Comparison of ENCODE assay signal across 1 cellular context in the genomic region with DNA sequence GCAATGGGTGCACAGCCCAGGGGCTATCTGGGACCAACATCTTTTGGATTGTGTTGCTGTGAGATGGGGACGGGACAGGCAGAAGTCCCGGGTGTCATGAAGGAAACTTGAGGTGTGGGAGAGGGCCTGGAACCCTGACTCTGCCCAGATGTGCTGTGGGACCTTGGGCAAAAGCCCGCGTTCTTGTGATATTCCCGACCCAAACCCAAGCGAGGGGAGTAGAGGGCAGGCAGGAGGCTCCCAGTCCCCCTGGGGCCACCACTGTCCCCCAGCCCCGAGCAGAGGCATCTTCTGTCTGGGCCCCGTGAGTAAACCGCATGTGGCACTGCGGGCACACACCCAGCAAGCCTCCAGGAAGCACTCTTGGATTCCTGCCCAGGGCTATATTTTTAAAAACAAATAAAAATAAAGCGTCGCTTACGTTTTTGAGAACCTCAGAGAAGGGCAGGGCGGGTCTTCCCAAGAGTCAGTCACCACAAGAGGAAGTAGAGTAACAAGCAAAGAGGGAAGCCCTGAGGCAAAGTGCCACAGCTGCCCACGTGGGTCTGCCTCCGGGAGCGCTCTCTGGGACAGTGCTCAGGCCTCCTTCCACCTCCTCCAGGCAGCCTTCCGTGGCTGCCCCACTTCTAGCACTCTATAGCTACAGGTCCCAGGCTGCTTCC.
TF ChIP-seq lines count a peak whose summit lies in the region.

No MANE protein-coding gene starts in this region.

TF ChIP-seq in K562, 482 proteins besides CTCF, POLR2A, EP300 and RAD21:
- TF ChIP-seq MAFG (tag; conservative IDR thresholded peaks at IDR 0.05) (no peak), ZNF3 (CRISPR knock-in tag; IDR thresholded peaks at IDR 0.05) (no peak), SMAD4 (CRISPR knock-in tag; conservative IDR thresholded peaks at IDR 0.05) (no peak), ARHGAP35 (IDR thresholded peaks at IDR 0.05; ENCODE audit: partially characterized antibody) (no peak), SMC3 (conservative IDR thresholded peaks at IDR 0.05; ENCODE audit: insufficient read depth, low read depth, low read length) (no peak), HDAC1 (IDR thresholded peaks at IDR 0.05) (no peak), MEIS2 (IDR thresholded peaks at IDR 0.05; ENCODE audit: partially characterized antibody) (no peak), NR2C2 (CRISPR knock-in tag; IDR thresholded peaks at IDR 0.05) (no peak), NR2C2 (tag; IDR thresholded peaks at IDR 0.05) (no peak), KDM5B (IDR thresholded peaks at IDR 0.05; ENCODE audit: insufficient replicate concordance, low read depth, low read length) (peak; percentile 14), ZNF668 (CRISPR knock-in tag; IDR thresholded peaks at IDR 0.05) (no peak), HDAC2 (IDR thresholded peaks at IDR 0.05) (no peak), RFX5 (IDR thresholded peaks at IDR 0.05; ENCODE audit: low read depth, low read length) (no peak), BRF1 (IDR thresholded peaks at IDR 0.05; ENCODE audit: borderline replicate concordance, extremely low read depth, insufficient read length) (no peak), LCOR (CRISPR knock-in tag; IDR thresholded peaks at IDR 0.05) (no peak), E2F5 (CRISPR knock-in tag; IDR thresholded peaks at IDR 0.05) (no peak), BCOR (IDR thresholded peaks at IDR 0.05) (peak; percentile 29; the same call in 1 of the 2 replicates), FOXJ3 (CRISPR knock-in tag; IDR thresholded peaks at IDR 0.05) (no peak), RBM15 (IDR thresholded peaks at IDR 0.05; ENCODE audit: insufficient read depth, low read length) (no peak), KAT7 (CRISPR knock-in tag; IDR thresholded peaks at IDR 0.05; ENCODE audit: borderline replicate concordance) (no peak), PHB2 (IDR thresholded peaks at IDR 0.05; ENCODE audit: low read depth) (no peak), ZNF133 (CRISPR knock-in tag; IDR thresholded peaks at IDR 0.05) (no peak), MYNN (IDR thresholded peaks at IDR 0.05) (no peak), MYNN (CRISPR knock-in tag; IDR thresholded peaks at IDR 0.05) (no peak), ZNF253 (CRISPR knock-in tag; conservative IDR thresholded peaks at IDR 0.05) (no peak), BHLHE40 (IDR thresholded peaks at IDR 0.05; ENCODE audit: low read length) (no peak), KLF16 (IDR thresholded peaks at IDR 0.05) (no peak), NR4A1 (CRISPR knock-in tag; IDR thresholded peaks at IDR 0.05) (no peak), NR4A1 (tag; IDR thresholded peaks at IDR 0.05) (no peak), DEAF1 (CRISPR knock-in tag; IDR thresholded peaks at IDR 0.05) (no peak), ZNF436 (CRISPR knock-in tag; IDR thresholded peaks at IDR 0.05) (peak; percentile 74; the same call in 1 of the 2 replicates), ZFP36 (IDR thresholded peaks at IDR 0.05; ENCODE audit: low read depth, low read length, partially characterized antibody) (peak; percentile 98), RBFOX2 (IDR thresholded peaks at IDR 0.05; ENCODE audit: low read depth, low read length) (no peak), ELF2 (CRISPR knock-in tag; IDR thresholded peaks at IDR 0.05) (no peak)
- TF ChIP-seq, protein P1, sequence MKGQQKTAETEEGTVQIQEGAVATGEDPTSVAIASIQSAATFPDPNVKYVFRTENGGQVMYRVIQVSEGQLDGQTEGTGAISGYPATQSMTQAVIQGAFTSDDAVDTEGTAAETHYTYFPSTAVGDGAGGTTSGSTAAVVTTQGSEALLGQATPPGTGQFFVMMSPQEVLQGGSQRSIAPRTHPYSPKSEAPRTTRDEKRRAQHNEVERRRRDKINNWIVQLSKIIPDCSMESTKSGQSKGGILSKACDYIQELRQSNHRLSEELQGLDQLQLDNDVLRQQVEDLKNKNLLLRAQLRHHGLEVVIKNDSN (CRISPR knock-in tag; IDR thresholded peaks at IDR 0.05): peak; percentile 51
- TF ChIP-seq, protein P2, sequence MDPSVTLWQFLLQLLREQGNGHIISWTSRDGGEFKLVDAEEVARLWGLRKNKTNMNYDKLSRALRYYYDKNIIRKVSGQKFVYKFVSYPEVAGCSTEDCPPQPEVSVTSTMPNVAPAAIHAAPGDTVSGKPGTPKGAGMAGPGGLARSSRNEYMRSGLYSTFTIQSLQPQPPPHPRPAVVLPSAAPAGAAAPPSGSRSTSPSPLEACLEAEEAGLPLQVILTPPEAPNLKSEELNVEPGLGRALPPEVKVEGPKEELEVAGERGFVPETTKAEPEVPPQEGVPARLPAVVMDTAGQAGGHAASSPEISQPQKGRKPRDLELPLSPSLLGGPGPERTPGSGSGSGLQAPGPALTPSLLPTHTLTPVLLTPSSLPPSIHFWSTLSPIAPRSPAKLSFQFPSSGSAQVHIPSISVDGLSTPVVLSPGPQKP (CRISPR knock-in tag; IDR thresholded peaks at IDR 0.05): no peak
- TF ChIP-seq, protein P3, sequence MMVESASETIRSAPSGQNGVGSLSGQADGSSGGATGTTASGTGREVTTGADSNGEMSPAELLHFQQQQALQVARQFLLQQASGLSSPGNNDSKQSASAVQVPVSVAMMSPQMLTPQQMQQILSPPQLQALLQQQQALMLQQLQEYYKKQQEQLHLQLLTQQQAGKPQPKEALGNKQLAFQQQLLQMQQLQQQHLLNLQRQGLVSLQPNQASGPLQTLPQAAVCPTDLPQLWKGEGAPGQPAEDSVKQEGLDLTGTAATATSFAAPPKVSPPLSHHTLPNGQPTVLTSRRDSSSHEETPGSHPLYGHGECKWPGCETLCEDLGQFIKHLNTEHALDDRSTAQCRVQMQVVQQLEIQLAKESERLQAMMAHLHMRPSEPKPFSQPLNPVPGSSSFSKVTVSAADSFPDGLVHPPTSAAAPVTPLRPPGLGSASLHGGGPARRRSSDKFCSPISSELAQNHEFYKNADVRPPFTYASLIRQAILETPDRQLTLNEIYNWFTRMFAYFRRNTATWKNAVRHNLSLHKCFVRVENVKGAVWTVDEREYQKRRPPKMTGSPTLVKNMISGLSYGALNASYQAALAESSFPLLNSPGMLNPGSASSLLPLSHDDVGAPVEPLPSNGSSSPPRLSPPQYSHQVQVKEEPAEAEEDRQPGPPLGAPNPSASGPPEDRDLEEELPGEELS (CRISPR knock-in tag; IDR thresholded peaks at IDR 0.05; ENCODE audit: borderline replicate concordance): no peak
- TF ChIP-seq, protein P4, sequence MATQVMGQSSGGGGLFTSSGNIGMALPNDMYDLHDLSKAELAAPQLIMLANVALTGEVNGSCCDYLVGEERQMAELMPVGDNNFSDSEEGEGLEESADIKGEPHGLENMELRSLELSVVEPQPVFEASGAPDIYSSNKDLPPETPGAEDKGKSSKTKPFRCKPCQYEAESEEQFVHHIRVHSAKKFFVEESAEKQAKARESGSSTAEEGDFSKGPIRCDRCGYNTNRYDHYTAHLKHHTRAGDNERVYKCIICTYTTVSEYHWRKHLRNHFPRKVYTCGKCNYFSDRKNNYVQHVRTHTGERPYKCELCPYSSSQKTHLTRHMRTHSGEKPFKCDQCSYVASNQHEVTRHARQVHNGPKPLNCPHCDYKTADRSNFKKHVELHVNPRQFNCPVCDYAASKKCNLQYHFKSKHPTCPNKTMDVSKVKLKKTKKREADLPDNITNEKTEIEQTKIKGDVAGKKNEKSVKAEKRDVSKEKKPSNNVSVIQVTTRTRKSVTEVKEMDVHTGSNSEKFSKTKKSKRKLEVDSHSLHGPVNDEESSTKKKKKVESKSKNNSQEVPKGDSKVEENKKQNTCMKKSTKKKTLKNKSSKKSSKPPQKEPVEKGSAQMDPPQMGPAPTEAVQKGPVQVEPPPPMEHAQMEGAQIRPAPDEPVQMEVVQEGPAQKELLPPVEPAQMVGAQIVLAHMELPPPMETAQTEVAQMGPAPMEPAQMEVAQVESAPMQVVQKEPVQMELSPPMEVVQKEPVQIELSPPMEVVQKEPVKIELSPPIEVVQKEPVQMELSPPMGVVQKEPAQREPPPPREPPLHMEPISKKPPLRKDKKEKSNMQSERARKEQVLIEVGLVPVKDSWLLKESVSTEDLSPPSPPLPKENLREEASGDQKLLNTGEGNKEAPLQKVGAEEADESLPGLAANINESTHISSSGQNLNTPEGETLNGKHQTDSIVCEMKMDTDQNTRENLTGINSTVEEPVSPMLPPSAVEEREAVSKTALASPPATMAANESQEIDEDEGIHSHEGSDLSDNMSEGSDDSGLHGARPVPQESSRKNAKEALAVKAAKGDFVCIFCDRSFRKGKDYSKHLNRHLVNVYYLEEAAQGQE (CRISPR knock-in tag; IDR thresholded peaks at IDR 0.05; ENCODE audit: low read depth): no peak
- TF ChIP-seq, protein P5, sequence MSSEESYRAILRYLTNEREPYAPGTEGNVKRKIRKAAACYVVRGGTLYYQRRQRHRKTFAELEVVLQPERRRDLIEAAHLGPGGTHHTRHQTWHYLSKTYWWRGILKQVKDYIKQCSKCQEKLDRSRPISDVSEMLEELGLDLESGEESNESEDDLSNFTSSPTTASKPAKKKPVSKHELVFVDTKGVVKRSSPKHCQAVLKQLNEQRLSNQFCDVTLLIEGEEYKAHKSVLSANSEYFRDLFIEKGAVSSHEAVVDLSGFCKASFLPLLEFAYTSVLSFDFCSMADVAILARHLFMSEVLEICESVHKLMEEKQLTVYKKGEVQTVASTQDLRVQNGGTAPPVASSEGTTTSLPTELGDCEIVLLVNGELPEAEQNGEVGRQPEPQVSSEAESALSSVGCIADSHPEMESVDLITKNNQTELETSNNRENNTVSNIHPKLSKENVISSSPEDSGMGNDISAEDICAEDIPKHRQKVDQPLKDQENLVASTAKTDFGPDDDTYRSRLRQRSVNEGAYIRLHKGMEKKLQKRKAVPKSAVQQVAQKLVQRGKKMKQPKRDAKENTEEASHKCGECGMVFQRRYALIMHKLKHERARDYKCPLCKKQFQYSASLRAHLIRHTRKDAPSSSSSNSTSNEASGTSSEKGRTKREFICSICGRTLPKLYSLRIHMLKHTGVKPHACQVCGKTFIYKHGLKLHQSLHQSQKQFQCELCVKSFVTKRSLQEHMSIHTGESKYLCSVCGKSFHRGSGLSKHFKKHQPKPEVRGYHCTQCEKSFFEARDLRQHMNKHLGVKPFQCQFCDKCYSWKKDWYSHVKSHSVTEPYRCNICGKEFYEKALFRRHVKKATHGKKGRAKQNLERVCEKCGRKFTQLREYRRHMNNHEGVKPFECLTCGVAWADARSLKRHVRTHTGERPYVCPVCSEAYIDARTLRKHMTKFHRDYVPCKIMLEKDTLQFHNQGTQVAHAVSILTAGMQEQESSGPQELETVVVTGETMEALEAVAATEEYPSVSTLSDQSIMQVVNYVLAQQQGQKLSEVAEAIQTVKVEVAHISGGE (CRISPR knock-in tag; IDR thresholded peaks at IDR 0.05): no peak
